Comparison of ENCODE assay signal across 11 cellular contexts in genomic region chr1:226001088-226001487, GRCh38. TPM values are rescaled to one million over a fixed set of nuclear protein-coding genes. Genes with fewer than 3 reads are reported as not detected.
DNase-seq lines count a peak whose midpoint lies in the region; ATAC-seq and TF ChIP-seq lines count a peak whose summit lies in the region.
"Had no signal": no experiment of that assay in that cellular context is flagged by ENCODE, and none has a peak within 500 bp of the region (broad histone marks: within the 10 kb centered on the region; RNA-seq: fewer than 3 reads in every experiment).

No MANE protein-coding gene starts in this region.

- no peak for DNase-seq in CD4-positive, CD25-positive, alpha-beta regulatory T cell
- DNase-seq in HL-60 (ENCODE audit: low read depth in 1 of 2, low spot score in 1 of 2): no peak
- no peak for DNase-seq in central memory CD8-positive, alpha-beta T cell (ENCODE audit: low spot score in 2 of 2)
- DNase-seq in sigmoid colon: no peak
- no peak for DNase-seq in NCI-H2227 (lab: John Stamatoyannopoulos, UW; ENCODE audit: unreplicated experiment)
- no peak for DNase-seq in activated gamma-delta T cell treated with Interleukin-2 at 50 U/mL for 16 hours
- DNase-seq: Caco-2, foreskin fibroblast, NCI-H1417, NCI-H748 treated with DMSO at 0.1 percent for 48 hours had no signal

- TF ChIP-seq CTCF in HL-60 (IDR thresholded peaks at IDR 0.05; ENCODE audit: insufficient read depth, low read length): no peak
- TF ChIP-seq CTCF in sigmoid colon (IDR thresholded peaks at IDR 0.05): no peak

- H3K27me3 Mint-ChIP-seq in CD4-positive, CD25-positive, alpha-beta regulatory T cell: peaks cover 12% of the 10 kb centered on the region
- H3K27me3 Mint-ChIP-seq in central memory CD8-positive, alpha-beta T cell: no peaks in the 10 kb centered on the region

- H3K4me1 Mint-ChIP-seq in CD4-positive, CD25-positive, alpha-beta regulatory T cell: peaks cover 30 to 81% (median 43%) of the 10 kb centered on the region in 4 donors
- H3K4me1 Mint-ChIP-seq in central memory CD8-positive, alpha-beta T cell: peaks cover 54% of the 10 kb centered on the region

- intact Hi-C loops in sigmoid colon (cut with DNase I): no loop called here

- peaks cover 3% of the 10 kb centered on the region for H3K36me3 ChIP-seq in CD4-positive, CD25-positive, alpha-beta regulatory T cell (ENCODE audit: control insufficient read depth, insufficient read depth, low read length)
- no peaks in the 10 kb centered on the region for H3K36me3 ChIP-seq in sigmoid colon

- WGBS in sigmoid colon, 2 donors: 86 to 92% methylated on average over 8 of the region's 8 CpGs

- H3K4me1 ChIP-seq in CD4-positive, CD25-positive, alpha-beta regulatory T cell (ENCODE audit: control insufficient read depth, insufficient read depth, low read length, poor library complexity, severe bottlenecking): peaks cover 67% of the 10 kb centered on the region
- H3K4me1 ChIP-seq in sigmoid colon: peaks cover 0 to 32% (median 25%) of the 10 kb centered on the region in 4 donors

- H3K4me3 Mint-ChIP-seq in CD4-positive, CD25-positive, alpha-beta regulatory T cell: no peak overlapping the region
- H3K4me3 Mint-ChIP-seq in central memory CD8-positive, alpha-beta T cell: peak overlapping the region; percentile 9

- peaks cover 7% of the 10 kb centered on the region for H3K36me3 Mint-ChIP-seq in CD4-positive, CD25-positive, alpha-beta regulatory T cell
- H3K36me3 Mint-ChIP-seq in central memory CD8-positive, alpha-beta T cell (ENCODE audit: insufficient read depth): peaks cover 32% of the 10 kb centered on the region

- H3K27me3 ChIP-seq in CD4-positive, CD25-positive, alpha-beta regulatory T cell (ENCODE audit: control insufficient read depth, insufficient read depth, low read length): no peaks in the 10 kb centered on the region
- H3K27me3 ChIP-seq in HL-60 (ENCODE audit: insufficient read depth, poor library complexity, severe bottlenecking) (no peaks in the 10 kb centered on the region), sigmoid colon (no peaks in the 10 kb centered on the region)

- H3K27ac ChIP-seq in CD4-positive, CD25-positive, alpha-beta regulatory T cell (ENCODE audit: insufficient read depth, low read length, poor library complexity, severe bottlenecking): peak overlapping the region; percentile 100
- peak overlapping the region; percentile 98 for H3K27ac ChIP-seq in HL-60 (replicated peaks)
- H3K27ac ChIP-seq in sigmoid colon: peak overlapping the region in 3 of 4 donors; percentile 80 to 98 (median 97)

- no peak for ATAC-seq in CD4-positive, CD25-positive, alpha-beta regulatory T cell (ENCODE audit: low read depth in 2 of 2)
- ATAC-seq in central memory CD8-positive, alpha-beta T cell (replicated peaks; ENCODE audit: extremely low read depth, poor library complexity, severe bottlenecking): no peak
- ATAC-seq in HG02798 (IDR thresholded peaks at IDR 0.05; ENCODE audit: poor library complexity, unreplicated experiment): no peak

- H3K4me3 ChIP-seq in CD4-positive, CD25-positive, alpha-beta regulatory T cell (ENCODE audit: low read depth, low read length): no peak overlapping the region
- no peak overlapping the region for H3K4me3 ChIP-seq in HL-60 (replicated peaks; ENCODE audit: insufficient read depth, low read length)
- H3K4me3 ChIP-seq in sigmoid colon: no peak overlapping the region

- TF ChIP-seq POLR2A in sigmoid colon (IDR thresholded peaks at IDR 0.05): no peak

- H3K9me3 ChIP-seq in CD4-positive, CD25-positive, alpha-beta regulatory T cell (ENCODE audit: control insufficient read depth in 2 of 2, low read length in 2 of 2): no peaks in the 10 kb centered on the region
- H3K9me3 ChIP-seq in sigmoid colon: no peaks in the 10 kb centered on the region
- H3K9me3 ChIP-seq: Caco-2 had no signal

- TF ChIP-seq EP300 in sigmoid colon (IDR thresholded peaks at IDR 0.05): no peak

- peak overlapping the region; percentile 99 to 100 (median 99) for H3K27ac Mint-ChIP-seq in CD4-positive, CD25-positive, alpha-beta regulatory T cell
- H3K27ac Mint-ChIP-seq in central memory CD8-positive, alpha-beta T cell (ENCODE audit: low read depth): peak overlapping the region; percentile 99

- no peaks in the 10 kb centered on the region for H3K9me3 Mint-ChIP-seq in CD4-positive, CD25-positive, alpha-beta regulatory T cell
- H3K9me3 Mint-ChIP-seq in central memory CD8-positive, alpha-beta T cell: no peaks in the 10 kb centered on the region

RNA-seq across cellular contexts. Expression of gene SDE2, which starts 1.9 kb away (rescaled TPM):
- 38.1 TPM for total RNA-seq in CD4-positive, CD25-positive, alpha-beta regulatory T cell
- polyA plus RNA-seq in CD4-positive, CD25-positive, alpha-beta regulatory T cell: 10 to 100 TPM in 2 of 4 donors, 1 to 10 TPM in 2; 5.9 to 11.6 (median 9.7) TPM
- total RNA-seq in sigmoid colon: 10 to 100 TPM; 11.1 to 21.9 (median 18.4) TPM
- 10 to 100 TPM in 2 of 3 donors, 1 to 10 TPM in 1; 9.0 to 12.7 (median 10.2) TPM for polyA plus RNA-seq in sigmoid colon
